9 cellular contexts compared by ENCODE assay signal in genomic region chr9:114538241-114538640, GRCh38. TPM values are rescaled to one million over a fixed set of nuclear protein-coding genes. Genes with fewer than 3 reads are reported as not detected.
DNase-seq lines count a peak whose midpoint lies in the region; ATAC-seq and TF ChIP-seq lines count a peak whose summit lies in the region.
"Had no signal": no experiment of that assay in that cellular context is flagged by ENCODE, and none has a peak within 500 bp of the region (broad histone marks: within the 10 kb centered on the region; RNA-seq: fewer than 3 reads in every experiment).

No MANE protein-coding gene starts in this region.

- no peaks in the 10 kb centered on the region for H3K27me3 Mint-ChIP-seq in CD4-positive, alpha-beta T cell
- H3K27me3 Mint-ChIP-seq in endodermal cell (ENCODE audit: insufficient read depth) = peaks cover 32% of the 10 kb centered on the region
- H3K27me3 Mint-ChIP-seq: activated naive CD4-positive, alpha-beta T cell treated with anti-CD3 and anti-CD28 coated beads, Interleukin-2, amount 50 U/mL, for 24 hours had no signal

- no peak overlapping the region for H2AFZ ChIP-seq in PC-9

- no peak overlapping the region for H3K4me3 Mint-ChIP-seq in CD4-positive, alpha-beta T cell
- no peak overlapping the region for H3K4me3 Mint-ChIP-seq in endodermal cell
- H3K4me3 Mint-ChIP-seq: activated naive CD4-positive, alpha-beta T cell treated with anti-CD3 and anti-CD28 coated beads, Interleukin-2, amount 50 U/mL, for 24 hours had no signal

- H3K36me3 ChIP-seq in PC-9 (ENCODE audit: low read depth) (no peaks in the 10 kb centered on the region), endodermal cell (ENCODE audit: control insufficient read depth, insufficient read depth, low read length) (no peaks in the 10 kb centered on the region)

- no peaks in the 10 kb centered on the region for H3K9me3 Mint-ChIP-seq in CD4-positive, alpha-beta T cell
- H3K9me3 Mint-ChIP-seq in endodermal cell = peaks cover 2% of the 10 kb centered on the region
- H3K9me3 Mint-ChIP-seq: activated naive CD4-positive, alpha-beta T cell treated with anti-CD3 and anti-CD28 coated beads, Interleukin-2, amount 50 U/mL, for 24 hours had no signal

- peak; percentile 95 for ATAC-seq in CD4-positive, alpha-beta T cell (ENCODE audit: poor library complexity)
- ATAC-seq in GM21515 (IDR thresholded peaks at IDR 0.05; ENCODE audit: unreplicated experiment) (peak; percentile 66), GM18520 (IDR thresholded peaks at IDR 0.05; ENCODE audit: unreplicated experiment) (no peak)

- H3K4me1 Mint-ChIP-seq in CD4-positive, alpha-beta T cell (ENCODE audit: low read depth) = peaks cover 13% of the 10 kb centered on the region
- peaks cover 8% of the 10 kb centered on the region for H3K4me1 Mint-ChIP-seq in endodermal cell

- CTCF ChIA-PET in CD4-positive, alpha-beta T cell (lab: Charles Lee) = interaction anchor here (0.9 to 1.8 kb wide), 3 partner anchors 49 to 133 kb away, joined by 3 to 8 read pairs (median 3); partner anchors contain the start of gene ATP6V1G1
- CTCF ChIA-PET in PC-9 (lab: Charles Lee) = interaction anchor here (0.7 to 1.1 kb wide), 3 partner anchors 13 to 115 kb away, joined by 3 to 6 read pairs (median 3); no protein-coding TSS in a partner anchor

- intact Hi-C loops in CD4-positive, alpha-beta T cell (cut with DNase I, micrococcal nuclease) = loop anchor here in 1 of 2 experiments (5.0 kb wide), 1 partner anchor 114 kb away; no protein-coding TSS in a partner anchor
- intact Hi-C loops in PC-9 (cut with micrococcal nuclease; ENCODE audit: unreplicated experiment) (no loop called here), lower leg skin (cut with DNase I; ENCODE audit: low total_unique reads) (no loop called here)

- H3K9ac ChIP-seq in endodermal cell (ENCODE audit: extremely low read depth, low read length, poor library complexity, severe bottlenecking) = no peak overlapping the region

- 35 to 64% methylated on average over 4 to 5 of the region's 5 CpGs for WGBS in endodermal cell (ENCODE audit: insufficient coverage in 1 of 2, insufficient read length in 1 of 2), 2 experiments
- WGBS in lower leg skin, 2 donors = 20 to 21% methylated on average over 5 of the region's 5 CpGs

- no peaks in the 10 kb centered on the region for H4K20me1 ChIP-seq in PC-9 (ENCODE audit: insufficient read depth)

- POLR2A ChIA-PET in CD4-positive, alpha-beta T cell (lab: Charles Lee) = interaction anchor here (0.9 to 1.8 kb wide), 3 partner anchors 50 to 115 kb away, joined by 6 to 10 read pairs (median 7); partner anchors contain the start of gene ATP6V1G1
- POLR2A ChIA-PET in PC-9 (lab: Charles Lee; ENCODE audit: unreplicated experiment) = interaction anchor here (1.2 kb wide), 1 partner anchor 49 kb away, joined by 7 read pairs; the partner anchor contains the start of gene ATP6V1G1

- H3K27ac Mint-ChIP-seq in CD4-positive, alpha-beta T cell = no peak overlapping the region
- no peak overlapping the region for H3K27ac Mint-ChIP-seq in endodermal cell
- H3K27ac Mint-ChIP-seq: activated naive CD4-positive, alpha-beta T cell treated with anti-CD3 and anti-CD28 coated beads, Interleukin-2, amount 50 U/mL, for 24 hours had no signal

- no peaks in the 10 kb centered on the region for H3F3A ChIP-seq in PC-9 (ENCODE audit: insufficient read depth, low read depth)

- H3K4me2 ChIP-seq in PC-9 = no peak overlapping the region

- no TSS peak for BruUV-seq in PC-9 (replicated peaks; lab: Mats Ljungman, UMichigan)

- no peaks in the 10 kb centered on the region for H3K36me3 Mint-ChIP-seq in CD4-positive, alpha-beta T cell (ENCODE audit: low read depth)
- H3K36me3 Mint-ChIP-seq in endodermal cell (ENCODE audit: low read depth) = no peaks in the 10 kb centered on the region
- H3K36me3 Mint-ChIP-seq: activated naive CD4-positive, alpha-beta T cell treated with anti-CD3 and anti-CD28 coated beads, Interleukin-2, amount 50 U/mL, for 24 hours had no signal

- peak in 8 of 10 experiments; percentile 4 to 38 (median 10) for DNase-seq in CD4-positive, alpha-beta T cell
- DNase-seq in PC-9 (peak in 1 of 2 experiments; percentile 54), endodermal cell (peak; percentile 86), HuH-7.5 (ENCODE audit: low spot score) (no peak), lower leg skin (ENCODE audit: low spot score in 2 of 2) (no peak), NCI-H1048 (lab: John Stamatoyannopoulos, UW) (no peak)

- no peak overlapping the region for H3K27ac ChIP-seq in CD4-positive, alpha-beta T cell (ENCODE audit: low read depth, low read length)
- H3K27ac ChIP-seq in PC-9 (no peak overlapping the region), endodermal cell (ENCODE audit: low read depth, low read length) (no peak overlapping the region)

- no peaks in the 10 kb centered on the region for H3K9me2 ChIP-seq in PC-9 (ENCODE audit: insufficient read depth)

- no peaks in the 10 kb centered on the region for H3K27me3 ChIP-seq in CD4-positive, alpha-beta T cell (ENCODE audit: control insufficient read depth, insufficient read depth, low read length)
- no peaks in the 10 kb centered on the region for H3K27me3 ChIP-seq in PC-9 (ENCODE audit: insufficient read depth, low read depth)
- H3K27me3 ChIP-seq in endodermal cell (ENCODE audit: control insufficient read depth, insufficient read depth, low read length, poor library complexity, severe bottlenecking) = peaks cover 29% of the 10 kb centered on the region

- no peaks in the 10 kb centered on the region for H3K79me2 ChIP-seq in PC-9 (ENCODE audit: low read depth)

- no peaks in the 10 kb centered on the region for H3K4me1 ChIP-seq in PC-9 (replicated peaks; ENCODE audit: insufficient read depth)
- no peaks in the 10 kb centered on the region for H3K4me1 ChIP-seq in endodermal cell (ENCODE audit: control insufficient read depth, insufficient read depth, low read length)

- H3K4me3 ChIP-seq in PC-9 (no peak overlapping the region), endodermal cell (ENCODE audit: low read length) (no peak overlapping the region), lower leg skin (ENCODE audit: low read depth, poor library complexity, severe bottlenecking) (no peak overlapping the region)

- peak; percentile 33 for TF ChIP-seq CTCF in CD4-positive, alpha-beta T cell (IDR thresholded peaks at IDR 0.05)
- TF ChIP-seq CTCF in PC-9 (conservative IDR thresholded peaks at IDR 0.05) = peak; percentile 30; the same call in 1 of the 2 replicates
- TF ChIP-seq CTCF in endodermal cell (conservative IDR thresholded peaks at IDR 0.05) = peak; percentile 70
- TF ChIP-seq CTCF in lower leg skin (IDR thresholded peaks at IDR 0.05) = no peak

- no peak for TF ChIP-seq POLR2A in lower leg skin (IDR thresholded peaks at IDR 0.05)

- H3K9me3 ChIP-seq in CD4-positive, alpha-beta T cell (ENCODE audit: control insufficient read depth, low read length) = no peaks in the 10 kb centered on the region
- H3K9me3 ChIP-seq in PC-9 (ENCODE audit: insufficient read depth, low read depth) (no peaks in the 10 kb centered on the region), endodermal cell (ENCODE audit: control insufficient read depth, low read length) (no peaks in the 10 kb centered on the region)

RNA-seq across cellular contexts. Expression of gene WHRN, which starts 33.0 kb away (rescaled TPM):
- 10 to 100 TPM; 19.9 to 20.5 TPM for total RNA-seq in CD4-positive, alpha-beta T cell
- total RNA-seq in PC-9 (2021) = 19.8 and 21.9 TPM in 2 replicates
- total RNA-seq in endodermal cell = 10 to 100 TPM in 1 of 2 donors, 1 to 10 TPM in 1; 7.0 to 12.8 TPM
- 17.9 TPM for polyA plus RNA-seq in endodermal cell (2013, experiment 1 of 2)
- polyA plus RNA-seq in endodermal cell (2013, experiment 2 of 2) = 16.1 TPM
- total RNA-seq in lower leg skin = 10 to 100 TPM in 3 of 4 donors, 1 to 10 TPM in 1; 8.7 to 15.0 (median 10.5) TPM

RNA-seq across cellular contexts. Expression of gene ATP6V1G1, which starts 49.3 kb away (rescaled TPM):
- total RNA-seq in CD4-positive, alpha-beta T cell = 100 to 1,000 TPM; 144 to 148 TPM
- total RNA-seq in PC-9 (2021) (81.9 and 90.6 TPM in 2 replicates), endodermal cell (100 to 1,000 TPM; 123 TPM), lower leg skin (100 to 1,000 TPM; 152 to 214 (median 185) TPM)
- polyA plus RNA-seq in endodermal cell (2013, experiment 1 of 2) = 185 TPM
- 188 TPM for polyA plus RNA-seq in endodermal cell (2013, experiment 2 of 2)

Comparison
In these comparisons a context has a peak if more than half of its experiments do, and no peak if none do; other contexts are left out.
1. DNase-seq: peak in CD4-positive, alpha-beta T cell (8 of 10) and endodermal cell (single experiment); none in HuH-7.5 (single experiment), lower leg skin (0 of 2) and NCI-H1048 (single experiment).
2. CTCF ChIP-seq: peak in CD4-positive, alpha-beta T cell (single experiment), PC-9 (single experiment) and endodermal cell (single experiment); none in lower leg skin (0 of 3).